15 cellular contexts compared by ENCODE assay signal in genomic region chr7:152411389-152411788, GRCh38. TPM values are rescaled to one million over a fixed set of nuclear protein-coding genes. Genes with fewer than 3 reads are reported as not detected.
DNase-seq lines count a peak whose midpoint lies in the region; ATAC-seq and TF ChIP-seq lines count a peak whose summit lies in the region.
"Had no signal": no experiment of that assay in that cellular context is flagged by ENCODE, and none has a peak within 500 bp of the region (broad histone marks: within the 10 kb centered on the region; RNA-seq: fewer than 3 reads in every experiment).

No MANE protein-coding gene starts in this region.

- in situ Hi-C loops in ACHN (cut with HindIII; ENCODE audit: low pct_ligation_motif_present, low pct_unique_long_range_greater_than_20kb, low sequenced_read_pairs), result no loop called here

- no peaks in the 10 kb centered on the region for H3K27me3 ChIP-seq in Peyer's patch
- H3K27me3 ChIP-seq: SJCRH30, stomach had no signal

- H3K4me3 ChIP-seq in Peyer's patch, result no peak overlapping the region
- H3K4me3 ChIP-seq: SJCRH30 had no signal

- H3K27me3 Mint-ChIP-seq in neural crest cell (ENCODE audit: low read depth), result no peaks in the 10 kb centered on the region
- H3K27me3 Mint-ChIP-seq: activated CD4-positive, alpha-beta memory T cell treated with anti-CD3 and anti-CD28 coated beads for 36 hours; effector memory CD8-positive, alpha-beta T cell; naive B cell had no signal

- peaks cover 9% of the 10 kb centered on the region for H3K36me3 Mint-ChIP-seq in neural crest cell (ENCODE audit: low read depth)
- H3K36me3 Mint-ChIP-seq: naive B cell had no signal

- H3K27ac Mint-ChIP-seq in neural crest cell (ENCODE audit: unreplicated experiment), result peak overlapping the region; percentile 52
- H3K27ac Mint-ChIP-seq: activated CD4-positive, alpha-beta memory T cell treated with anti-CD3 and anti-CD28 coated beads for 36 hours; effector memory CD8-positive, alpha-beta T cell had no signal

- intact Hi-C loops in left ventricle myocardium superior (cut with micrococcal nuclease), result no loop called here

- H3K9me3 Mint-ChIP-seq in neural crest cell, result peaks cover 8% of the 10 kb centered on the region
- H3K9me3 Mint-ChIP-seq: effector memory CD8-positive, alpha-beta T cell had no signal

- TF ChIP-seq POLR2A in Peyer's patch (IDR thresholded peaks at IDR 0.05), result no peak

- ATAC-seq in SK-N-SH treated with all-trans-retinoic acid at 6 μM for 48 hours, result peak; percentile 60; the same call in 2 of the 3 replicates
- peak; percentile 47 for ATAC-seq in left ventricle myocardium superior
- ATAC-seq in HG02852 (IDR thresholded peaks at IDR 0.05; ENCODE audit: unreplicated experiment), result no peak
- ATAC-seq: effector memory CD8-positive, alpha-beta T cell had no signal

- H3K9me3 ChIP-seq in Peyer's patch, result no peaks in the 10 kb centered on the region
- H3K9me3 ChIP-seq: SJCRH30 had no signal

- peaks cover 0 to 6% (median 0%) of the 10 kb centered on the region in 4 donors for H3K4me1 ChIP-seq in Peyer's patch
- H3K4me1 ChIP-seq: SJCRH30 had no signal

- TF ChIP-seq CTCF in neural crest cell (conservative IDR thresholded peaks at IDR 0.05) (no peak), Peyer's patch (IDR thresholded peaks at IDR 0.05) (no peak)

- DNase-seq in ACHN (peak; percentile 47), left ventricle myocardium superior (no peak), neural crest cell (ENCODE audit: low read depth, low spot score) (no peak), SIG-M5 treated with dmso at 0.1 percent for 504 hours (lab: John Stamatoyannopoulos, UW; ENCODE audit: unreplicated experiment) (no peak), Peyer's patch (no peak), NCI-H1105 (lab: John Stamatoyannopoulos, UW) (no peak)
- DNase-seq: activated CD4-positive, alpha-beta memory T cell treated with anti-CD3 and anti-CD28 coated beads for 36 hours; effector memory CD8-positive, alpha-beta T cell; GOT3; naive B cell; SJCRH30; small intestine; stomach had no signal

- H3K27ac ChIP-seq in Peyer's patch, result no peak overlapping the region
- H3K27ac ChIP-seq: SJCRH30 had no signal

- H3K4me3 Mint-ChIP-seq in neural crest cell, result peak overlapping the region; percentile 36
- H3K4me3 Mint-ChIP-seq: activated CD4-positive, alpha-beta memory T cell treated with anti-CD3 and anti-CD28 coated beads for 36 hours; naive B cell had no signal

- no peaks in the 10 kb centered on the region for H3K36me3 ChIP-seq in Peyer's patch
- H3K36me3 ChIP-seq: SJCRH30, stomach had no signal

- peaks cover 19% of the 10 kb centered on the region for H3K4me1 Mint-ChIP-seq in neural crest cell

TF ChIP-seq in SK-N-SH treated with all-trans-retinoic acid at 6 μM for 48 hours, 23 proteins besides CTCF, POLR2A, EP300 and RAD21:
- TF ChIP-seq SNAI2 (CRISPR knock-in tag; IDR thresholded peaks at IDR 0.05) (no peak), PATZ1 (CRISPR knock-in tag; IDR thresholded peaks at IDR 0.05; ENCODE audit: borderline replicate concordance) (no peak), ISL1 (CRISPR knock-in tag; IDR thresholded peaks at IDR 0.05) (no peak)

RNA-seq across cellular contexts. Expression of gene KMT2C, which starts 24.4 kb away (rescaled TPM):
- total RNA-seq in left ventricle myocardium superior (40.2 TPM), neural crest cell (49.8 and 54.7 TPM in 2 replicates), Peyer's patch (100 to 1,000 TPM in 3 of 4 donors, 10 to 100 TPM in 1; 84.2 to 185 (median 111) TPM)
